1 cellular context compared by ENCODE assay signal in genomic region chr1:51906306-51907078, GRCh38.
TF ChIP-seq lines count a peak whose summit lies in the region.

No MANE protein-coding gene starts in this region.

TF ChIP-seq in HEK293T, 16 proteins besides CTCF, POLR2A, EP300 and RAD21 (continued from another document):
- TF ChIP-seq BHLHE40 (IDR thresholded peaks at IDR 0.05; ENCODE audit: borderline replicate concordance) = no peak
- no peak for TF ChIP-seq NFRKB (IDR thresholded peaks at IDR 0.05)
- TF ChIP-seq PKNOX1 (IDR thresholded peaks at IDR 0.05) = no peak
- TF ChIP-seq ZNF384 (IDR thresholded peaks at IDR 0.05) = no peak
